ENCODE assay signal across 19 cellular contexts in genomic region chr4:40710484-40711269, GRCh38. TPM values are rescaled to one million over a fixed set of nuclear protein-coding genes. Genes with fewer than 3 reads are reported as not detected.
DNase-seq lines count a peak whose midpoint lies in the region; ATAC-seq, FAIRE-seq and TF ChIP-seq lines count a peak whose summit lies in the region.
"Had no signal": no experiment of that assay in that cellular context is flagged by ENCODE, and none has a peak within 500 bp of the region (broad histone marks: within the 10 kb centered on the region; RNA-seq: fewer than 3 reads in every experiment).

No MANE protein-coding gene starts in this region.

- H3K4me3 Mint-ChIP-seq in natural killer cell treated with Interleukin-12 subunit alpha and Interleukin-12 subunit beta and Interleukin-15 and Interleukin-18, amount 100 ng/mL, for 72 hours, result peak overlapping the region; percentile 42
- H3K4me3 Mint-ChIP-seq in natural killer cell, result no peak overlapping the region
- no peak overlapping the region for H3K4me3 Mint-ChIP-seq in activated naive CD8-positive, alpha-beta T cell treated with anti-CD3 and anti-CD28 coated beads for 36 hours
- H3K4me3 Mint-ChIP-seq: activated CD8-positive, alpha-beta T cell treated with anti-CD3 and anti-CD28 coated beads, Interleukin-2, amount 10 ng/mL, durations not matched to agents 7 days and 5 days; H9 had no signal

- H3K4me1 Mint-ChIP-seq in natural killer cell treated with Interleukin-12 subunit alpha and Interleukin-12 subunit beta and Interleukin-15 and Interleukin-18, amount 100 ng/mL, for 72 hours (ENCODE audit: low read depth in 2 of 2), result peaks cover 11 to 14% of the 10 kb centered on the region in 2 donors
- no peaks in the 10 kb centered on the region for H3K4me1 Mint-ChIP-seq in natural killer cell
- H3K4me1 Mint-ChIP-seq in activated naive CD8-positive, alpha-beta T cell treated with anti-CD3 and anti-CD28 coated beads for 36 hours, result no peaks in the 10 kb centered on the region

- peak overlapping the region in 1 of 2 donors; percentile 79 for H3K27ac Mint-ChIP-seq in natural killer cell treated with Interleukin-12 subunit alpha and Interleukin-12 subunit beta and Interleukin-15 and Interleukin-18, amount 100 ng/mL, for 72 hours
- no peak overlapping the region for H3K27ac Mint-ChIP-seq in natural killer cell
- no peak overlapping the region for H3K27ac Mint-ChIP-seq in activated naive CD8-positive, alpha-beta T cell treated with anti-CD3 and anti-CD28 coated beads for 36 hours
- H3K27ac Mint-ChIP-seq: activated CD8-positive, alpha-beta T cell treated with anti-CD3 and anti-CD28 coated beads, Interleukin-2, amount 10 ng/mL, durations not matched to agents 7 days and 5 days; H9 had no signal

- DNase-seq in natural killer cell treated with Interleukin-12 subunit alpha and Interleukin-12 subunit beta and Interleukin-15 and Interleukin-18, amount 100 ng/mL, for 72 hours (ENCODE audit: low spot score), result no peak
- no peak for DNase-seq in natural killer cell
- peak; percentile 88 for DNase-seq in SKM-1 (lab: John Stamatoyannopoulos, UW; ENCODE audit: unreplicated experiment)
- DNase-seq in iris pigment epithelial cell (ENCODE audit: low read depth), result peak; percentile 84
- no peak for DNase-seq in hepatic stellate cell (ENCODE audit: low spot score)
- no peak for DNase-seq in activated naive CD8-positive, alpha-beta T cell treated with anti-CD3 and anti-CD28 coated beads for 36 hours
- no peak for DNase-seq in H54 (ENCODE audit: insufficient read length, low spot score)
- DNase-seq: activated CD8-positive, alpha-beta T cell treated with anti-CD3 and anti-CD28 coated beads, Interleukin-2, amount 10 ng/mL, durations not matched to agents 7 days and 5 days; anterior cingulate cortex; EL; H9; NCI-H1092; NCI-H226; PC-3; stimulated activated naive CD4-positive, alpha-beta T cell treated with Interleukin-2 at 50 U/mL for 16 hours; SW 1271 had no signal

- FAIRE-seq in H54 (lab: Jason Lieb, UNC), result no peak
- FAIRE-seq: colon had no signal

- TF ChIP-seq POLR2A in H54 (IDR thresholded peaks at IDR 0.05; ENCODE audit: low read depth, low read length), result no peak

- intact Hi-C loops in natural killer cell (cut with micrococcal nuclease), result no loop called here

- ATAC-seq in natural killer cell treated with Interleukin-12 subunit alpha and Interleukin-12 subunit beta and Interleukin-15 and Interleukin-18, amount 100 ng/mL, for 72 hours, result peak in 1 of 2 donors; percentile 67
- ATAC-seq in natural killer cell (no peak), HG03460 (IDR thresholded peaks at IDR 0.05; ENCODE audit: unreplicated experiment) (no peak)
- ATAC-seq: activated CD8-positive, alpha-beta T cell treated with anti-CD3 and anti-CD28 coated beads, Interleukin-2, amount 10 ng/mL, durations not matched to agents 7 days and 5 days; PC-3 had no signal

- peaks cover 9 to 38% of the 10 kb centered on the region in 2 donors for H3K27me3 Mint-ChIP-seq in natural killer cell treated with Interleukin-12 subunit alpha and Interleukin-12 subunit beta and Interleukin-15 and Interleukin-18, amount 100 ng/mL, for 72 hours
- H3K27me3 Mint-ChIP-seq in natural killer cell (ENCODE audit: low read depth in 2 of 2), result peaks cover 0 to 6% of the 10 kb centered on the region in 2 donors
- H3K27me3 Mint-ChIP-seq in activated naive CD8-positive, alpha-beta T cell treated with anti-CD3 and anti-CD28 coated beads for 36 hours, result peaks cover 41% of the 10 kb centered on the region

- H3K9me3 Mint-ChIP-seq in natural killer cell treated with Interleukin-12 subunit alpha and Interleukin-12 subunit beta and Interleukin-15 and Interleukin-18, amount 100 ng/mL, for 72 hours, result peaks cover 5% of the 10 kb centered on the region
- no peaks in the 10 kb centered on the region for H3K9me3 Mint-ChIP-seq in natural killer cell
- no peaks in the 10 kb centered on the region for H3K9me3 Mint-ChIP-seq in activated naive CD8-positive, alpha-beta T cell treated with anti-CD3 and anti-CD28 coated beads for 36 hours
- H3K9me3 Mint-ChIP-seq: H9 had no signal

- no peaks in the 10 kb centered on the region for H3K36me3 Mint-ChIP-seq in natural killer cell treated with Interleukin-12 subunit alpha and Interleukin-12 subunit beta and Interleukin-15 and Interleukin-18, amount 100 ng/mL, for 72 hours
- no peaks in the 10 kb centered on the region for H3K36me3 Mint-ChIP-seq in natural killer cell
- no peaks in the 10 kb centered on the region for H3K36me3 Mint-ChIP-seq in activated naive CD8-positive, alpha-beta T cell treated with anti-CD3 and anti-CD28 coated beads for 36 hours

- TF ChIP-seq CTCF in natural killer cell (IDR thresholded peaks at IDR 0.05), result no peak

RNA-seq across cellular contexts. Expression of gene NSUN7, which starts 39.1 kb away (rescaled TPM):
- total RNA-seq in natural killer cell treated with Interleukin-12 subunit alpha and Interleukin-12 subunit beta and Interleukin-15 and Interleukin-18, amount 100 ng/mL, for 72 hours, result under 1 TPM in 1 of 2 donors, not detected in 1; 0.12 TPM
- under 1 TPM in 2 of 3 donors, not detected in 1; 0.14 to 0.23 TPM for total RNA-seq in natural killer cell
- under 1 TPM; 0.19 to 0.28 TPM for total RNA-seq in activated naive CD8-positive, alpha-beta T cell treated with anti-CD3 and anti-CD28 coated beads for 36 hours
- total RNA-seq: HT1080 had no signal

Comparison
In these comparisons a context has a peak if more than half of its experiments do, and no peak if none do; other contexts are left out.
1. DNase-seq: peak in SKM-1 (single experiment) and iris pigment epithelial cell (single experiment); none in natural killer cell treated with Interleukin-12 subunit alpha and Interleukin-12 subunit beta and Interleukin-15 and Interleukin-18, amount 100 ng/mL, for 72 hours (single experiment), natural killer cell (single experiment), hepatic stellate cell (single experiment), activated naive CD8-positive, alpha-beta T cell treated with anti-CD3 and anti-CD28 coated beads for 36 hours (single experiment) and H54 (single experiment).